Comparison of ENCODE assay signal across 1 cellular context in the genomic region with DNA sequence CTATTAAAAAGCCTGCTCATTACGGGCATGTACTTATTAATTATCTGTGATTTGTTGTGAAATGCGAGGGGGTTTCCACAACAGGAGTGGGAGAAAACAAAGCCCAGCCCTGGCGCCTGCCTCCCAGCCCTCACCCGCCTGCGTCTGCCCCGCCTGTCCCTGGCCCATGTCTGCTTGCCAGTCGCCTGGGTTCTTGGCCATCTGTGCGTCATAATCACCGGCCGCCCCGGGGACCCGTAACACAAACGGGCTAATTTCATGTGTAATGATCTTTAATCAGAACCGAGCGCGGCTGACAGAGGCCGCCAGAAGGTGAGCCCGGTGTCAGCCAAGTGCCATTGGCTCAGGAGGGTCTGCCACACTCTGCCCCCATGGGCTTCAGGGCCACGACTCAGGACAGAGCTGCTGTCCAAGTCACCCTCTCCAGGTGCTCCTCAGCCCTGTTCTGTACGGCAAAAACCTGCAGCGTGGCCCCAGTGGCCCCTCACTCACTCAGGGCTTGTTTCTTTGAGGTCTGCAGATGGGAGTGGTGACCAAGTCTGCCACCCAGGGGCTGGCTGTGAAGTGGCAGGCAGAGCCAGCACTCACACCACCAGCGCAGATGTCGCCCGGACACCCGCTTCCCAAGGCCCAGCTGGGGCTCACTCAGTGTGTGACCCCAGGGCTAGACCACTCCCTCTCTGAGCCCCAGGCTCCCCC.
A peak's percentile ranks its signal among the peaks of the same experiment; 100 is the strongest.
TF ChIP-seq lines count a peak whose summit lies in the region.

No MANE protein-coding gene starts in this region.

TF ChIP-seq in H1, 55 proteins besides CTCF, POLR2A, EP300 and RAD21:
- TF ChIP-seq GABPA (IDR thresholded peaks at IDR 0.05; ENCODE audit: borderline replicate concordance, insufficient read depth, low read length) = peak; percentile 45; the same call in 1 of the 2 replicates
- no peak for TF ChIP-seq NRF1 (IDR thresholded peaks at IDR 0.05; ENCODE audit: low read depth, low read length)
